Comparison of ENCODE assay signal across 1 cellular context in genomic region chr15:87778358-87778757, GRCh38.
TF ChIP-seq lines count a peak whose summit lies in the region.

No MANE protein-coding gene starts in this region.

TF ChIP-seq in H1, 55 proteins besides CTCF, POLR2A, EP300 and RAD21:
- TF ChIP-seq GABPA (IDR thresholded peaks at IDR 0.05; ENCODE audit: borderline replicate concordance, insufficient read depth, low read length) (no peak), ZNF274 (IDR thresholded peaks at IDR 0.05; ENCODE audit: borderline replicate concordance, extremely low read depth, low read length) (no peak), SP2 (IDR thresholded peaks at IDR 0.05; ENCODE audit: low read length) (no peak), MAFK (IDR thresholded peaks at IDR 0.05; ENCODE audit: low read depth, low read length) (no peak), EGR1 (IDR thresholded peaks at IDR 0.05; ENCODE audit: borderline replicate concordance, low read depth, low read length) (no peak), BRCA1 (IDR thresholded peaks at IDR 0.05; ENCODE audit: low read depth, low read length) (no peak), JUND (IDR thresholded peaks at IDR 0.05; ENCODE audit: low read length) (no peak), SIRT6 (IDR thresholded peaks at IDR 0.05; ENCODE audit: low read length) (no peak), SIX5 (IDR thresholded peaks at IDR 0.05; ENCODE audit: low read depth, low read length) (no peak), SUZ12 (IDR thresholded peaks at IDR 0.05; ENCODE audit: low read length) (no peak), MAX (IDR thresholded peaks at IDR 0.05) (no peak), HDAC2 (IDR thresholded peaks at IDR 0.05; ENCODE audit: borderline replicate concordance in 1 of 2, low read depth in 2 of 2, low read length in 2 of 2) (no peak), SP4 (IDR thresholded peaks at IDR 0.05; ENCODE audit: low read length) (no peak), HDAC6 (IDR thresholded peaks at IDR 0.05; ENCODE audit: low read depth, low read length) (no peak), SAP30 (IDR thresholded peaks at IDR 0.05; ENCODE audit: insufficient read depth, insufficient replicate concordance, low read length) (no peak), TAF1 (IDR thresholded peaks at IDR 0.05; ENCODE audit: low read depth, low read length) (no peak), SRF (IDR thresholded peaks at IDR 0.05; ENCODE audit: low read depth, low read length) (no peak), NANOG (IDR thresholded peaks at IDR 0.05; ENCODE audit: insufficient read depth, low read depth, low read length, poor library complexity, severe bottlenecking) (no peak)
